ENCODE assay signal across 25 cellular contexts in the genomic region with DNA sequence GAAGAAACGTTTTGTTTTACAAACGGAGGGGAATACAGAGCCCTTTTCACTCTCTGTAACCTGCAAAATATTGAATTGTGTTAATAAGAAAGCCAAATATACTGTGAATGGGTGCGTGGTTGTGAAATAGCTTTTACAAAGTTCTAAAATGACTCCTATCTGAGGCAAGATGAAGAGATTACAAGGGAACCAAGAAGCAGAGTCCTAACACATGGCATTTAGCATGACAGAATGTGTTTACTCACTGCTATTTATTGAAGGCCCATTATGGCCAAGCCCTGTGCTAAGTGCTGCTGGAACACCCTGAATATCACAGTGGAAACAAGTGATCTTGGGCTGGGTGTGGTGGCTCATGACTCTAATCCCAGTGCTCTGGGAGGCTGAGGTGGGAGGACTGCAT. TPM values are rescaled to one million over a fixed set of nuclear protein-coding genes. Genes with fewer than 3 reads are reported as not detected.
DNase-seq lines count a peak whose midpoint lies in the region; ATAC-seq and TF ChIP-seq lines count a peak whose summit lies in the region.
"Had no signal": no experiment of that assay in that cellular context is flagged by ENCODE, and none has a peak within 500 bp of the region (broad histone marks: within the 10 kb centered on the region; RNA-seq: fewer than 3 reads in every experiment).

No MANE protein-coding gene starts in this region.

- no peak for ATAC-seq in HG02938 (IDR thresholded peaks at IDR 0.05; ENCODE audit: unreplicated experiment)
- ATAC-seq: GM23338, HepG2, K562, Panc1, T-cell had no signal

- peak overlapping the region; percentile 1 for H3K4me3 ChIP-seq in Loucy (ENCODE audit: low read length, poor library complexity, severe bottlenecking)
- H3K4me3 ChIP-seq: GM23338, K562 had no signal

- no peaks in the 10 kb centered on the region for H3K36me3 ChIP-seq in Loucy (ENCODE audit: insufficient read depth, low read length)

- DNase-seq in NCI-H146 (lab: John Stamatoyannopoulos, UW) (peak; percentile 47), NCI-H146 treated with DMSO at 0.1 percent for 48 hours (lab: John Stamatoyannopoulos, UW; ENCODE audit: unreplicated experiment) (no peak), endothelial cell (ENCODE audit: low spot score) (no peak), NCI-H1417 (lab: John Stamatoyannopoulos, UW) (no peak)
- no peak for DNase-seq in activated T-helper 2 cell treated with anti-CD3 and anti-CD28 coated beads, Interferon-gamma antibody, Interleukin-2, Interleukin-4, amounts not matched to agents 10 μg/mL and 5 μg/mL and 100 μg/mL, durations not matched to agents 14 hours and 24 hours and 36 hours (ENCODE audit: low spot score)
- DNase-seq: Calu3, H9, Kasumi-1, NCI-H1048, NCI-H1417 treated with DMSO at 0.1 percent for 48 hours, NCI-H187 treated with DMSO at 0.1 percent for 48 hours, NCI-H2171 treated with DMSO at 0.1 percent for 48 hours, NCI-H345, NCI-H510A treated with DMSO at 0.1 percent for 48 hours, NCI-H748 treated with DMSO at 0.1 percent for 48 hours, SHP77, T-cell had no signal

- no peak overlapping the region for H3K9ac ChIP-seq in Loucy (ENCODE audit: low read depth, low read length, poor library complexity, severe bottlenecking)

- intact Hi-C loops in activated T-helper 2 cell treated with anti-CD3 and anti-CD28 coated beads, Interferon-gamma antibody, Interleukin-2, Interleukin-4, amounts not matched to agents 10 μg/mL and 5 μg/mL and 100 μg/mL, durations not matched to agents 14 hours and 24 hours and 36 hours (cut with micrococcal nuclease) = loop anchor here (1.0 kb wide), 2 partner anchors 19 to 32 kb away; no protein-coding TSS in a partner anchor

- no peaks in the 10 kb centered on the region for H3K9me3 ChIP-seq in Loucy (ENCODE audit: insufficient read depth, low read depth, low read length)

- H3K4me1 ChIP-seq in Loucy (ENCODE audit: insufficient read depth, low read length, poor library complexity, severe bottlenecking) = peaks cover 70% of the 10 kb centered on the region

- H3K9me3 Mint-ChIP-seq in activated T-helper 2 cell treated with anti-CD3 and anti-CD28 coated beads, Interferon-gamma antibody, Interleukin-2, Interleukin-4, amounts not matched to agents 10 μg/mL and 5 μg/mL and 100 μg/mL, durations not matched to agents 14 hours and 24 hours and 36 hours = no peaks in the 10 kb centered on the region
- no peaks in the 10 kb centered on the region for H3K9me3 Mint-ChIP-seq in endothelial cell (ENCODE audit: unreplicated experiment)
- H3K9me3 Mint-ChIP-seq: GM23338, H9, T-cell had no signal

- peaks cover 7% of the 10 kb centered on the region for H3F3A ChIP-seq in Loucy (ENCODE audit: low read depth)

- H3K4me3 Mint-ChIP-seq in activated T-helper 2 cell treated with anti-CD3 and anti-CD28 coated beads, Interferon-gamma antibody, Interleukin-2, Interleukin-4, amounts not matched to agents 10 μg/mL and 5 μg/mL and 100 μg/mL, durations not matched to agents 14 hours and 24 hours and 36 hours (ENCODE audit: low read depth) = no peak overlapping the region
- peak overlapping the region; percentile 72 for H3K4me3 Mint-ChIP-seq in endothelial cell (ENCODE audit: unreplicated experiment)
- H3K4me3 Mint-ChIP-seq: GM23338, H9, T-cell had no signal

- H3K27ac Mint-ChIP-seq in activated T-helper 2 cell treated with anti-CD3 and anti-CD28 coated beads, Interferon-gamma antibody, Interleukin-2, Interleukin-4, amounts not matched to agents 10 μg/mL and 5 μg/mL and 100 μg/mL, durations not matched to agents 14 hours and 24 hours and 36 hours = peak overlapping the region; percentile 50
- H3K27ac Mint-ChIP-seq in endothelial cell (ENCODE audit: unreplicated experiment) = peak overlapping the region; percentile 48
- H3K27ac Mint-ChIP-seq: GM23338, H9, T-cell had no signal

- H3K27me3 ChIP-seq in Loucy (ENCODE audit: insufficient read depth, low read length, poor library complexity, severe bottlenecking) = no peaks in the 10 kb centered on the region

- peaks cover 9% of the 10 kb centered on the region for H3K27me3 Mint-ChIP-seq in activated T-helper 2 cell treated with anti-CD3 and anti-CD28 coated beads, Interferon-gamma antibody, Interleukin-2, Interleukin-4, amounts not matched to agents 10 μg/mL and 5 μg/mL and 100 μg/mL, durations not matched to agents 14 hours and 24 hours and 36 hours (ENCODE audit: low read depth)
- H3K27me3 Mint-ChIP-seq in endothelial cell (ENCODE audit: unreplicated experiment) = peaks cover 16% of the 10 kb centered on the region

- H3K79me2 ChIP-seq in Loucy (ENCODE audit: insufficient read depth, low read length) = 0 out of 2 replicates have a peak, but pooled peaks cover 10% of the 10 kb centered on the region

- H2AFZ ChIP-seq in Loucy (ENCODE audit: low read length) = no peak overlapping the region
- H2AFZ ChIP-seq: GM23338 had no signal

- TF ChIP-seq CTCF in Loucy (conservative IDR thresholded peaks at IDR 0.05; ENCODE audit: low read length) (no peak), endothelial cell (IDR thresholded peaks at IDR 0.05; ENCODE audit: unreplicated experiment) (no peak)

- H4K20me1 ChIP-seq in Loucy (ENCODE audit: insufficient read depth, low read length, poor library complexity, severe bottlenecking) = no peaks in the 10 kb centered on the region

- H3K36me3 Mint-ChIP-seq in activated T-helper 2 cell treated with anti-CD3 and anti-CD28 coated beads, Interferon-gamma antibody, Interleukin-2, Interleukin-4, amounts not matched to agents 10 μg/mL and 5 μg/mL and 100 μg/mL, durations not matched to agents 14 hours and 24 hours and 36 hours (ENCODE audit: low read depth) = peaks cover 20% of the 10 kb centered on the region
- peaks cover 84% of the 10 kb centered on the region for H3K36me3 Mint-ChIP-seq in endothelial cell (ENCODE audit: low read depth, unreplicated experiment)
- H3K36me3 Mint-ChIP-seq: T-cell had no signal

- no peak overlapping the region for H3K4me2 ChIP-seq in Loucy (ENCODE audit: low read depth, low read length, poor library complexity, severe bottlenecking)
- H3K4me2 ChIP-seq: GM23338 had no signal

- peaks cover 76% of the 10 kb centered on the region for H3K4me1 Mint-ChIP-seq in activated T-helper 2 cell treated with anti-CD3 and anti-CD28 coated beads, Interferon-gamma antibody, Interleukin-2, Interleukin-4, amounts not matched to agents 10 μg/mL and 5 μg/mL and 100 μg/mL, durations not matched to agents 14 hours and 24 hours and 36 hours (ENCODE audit: low read depth)
- H3K4me1 Mint-ChIP-seq in endothelial cell (ENCODE audit: unreplicated experiment) = peaks cover 93% of the 10 kb centered on the region

- H3K9me2 ChIP-seq in Loucy (replicated peaks; ENCODE audit: low read depth, low read length) = no peaks in the 10 kb centered on the region

RNA-seq across cellular contexts. Expression of gene JCAD, which starts 12.9 kb away (rescaled TPM):
- 3.4 and 3.7 TPM in 2 replicates for total RNA-seq in activated T-helper 2 cell treated with anti-CD3 and anti-CD28 coated beads, Interferon-gamma antibody, Interleukin-2, Interleukin-4, amounts not matched to agents 10 μg/mL and 5 μg/mL and 100 μg/mL, durations not matched to agents 14 hours and 24 hours and 36 hours
- 234 TPM for total RNA-seq in endothelial cell (ENCODE audit: unreplicated experiment)
- total RNA-seq: G401, K562, OCI-LY7 had no signal

Comparison
In these comparisons a context has a peak if more than half of its experiments do, and no peak if none do; other contexts are left out.
1. RNA of gene JCAD, which starts 12.9 kb away (total RNA-seq): 234 TPM in endothelial cell (single experiment); 3.4 to 3.7 TPM in activated T-helper 2 cell treated with anti-CD3 and anti-CD28 coated beads, Interferon-gamma antibody, Interleukin-2, Interleukin-4, amounts not matched to agents 10 μg/mL and 5 μg/mL and 100 μg/mL, durations not matched to agents 14 hours and 24 hours and 36 hours; every median in the first group is over 10 times any median in the second.